11 cellular contexts compared by ENCODE assay signal in genomic region chr14:24470450-24470849, GRCh38. TPM values are rescaled to one million over a fixed set of nuclear protein-coding genes. Genes with fewer than 3 reads are reported as not detected.
"Had no signal": no experiment of that assay in that cellular context is flagged by ENCODE, and none has a peak within 500 bp of the region (broad histone marks: within the 10 kb centered on the region; RNA-seq: fewer than 3 reads in every experiment).

No MANE protein-coding gene starts in this region.

RNA-seq across cellular contexts. Expression of gene CMA1, which starts 37.6 kb away (rescaled TPM):
- total RNA-seq: activated B cell treated with CpG ODN at 0.5 μM for 24 hours; activated CD4-positive, alpha-beta memory T cell treated with anti-CD3 and anti-CD28 coated beads for 36 hours; activated CD4-positive, alpha-beta memory T cell treated with anti-CD3 and anti-CD28 coated beads, Interleukin-2, amount 10 ng/mL, durations not matched to agents 7 days and 5 days; activated CD4-positive, alpha-beta T cell treated with anti-CD3 and anti-CD28 coated beads, Interleukin-2, amount 10 ng/mL, durations not matched to agents 24 days and 14 days; activated CD4-positive, alpha-beta T cell treated with anti-CD3 and anti-CD28 coated beads, Interleukin-2, amount 10 ng/mL, durations not matched to agents 7 days and 5 days; activated CD8-positive, alpha-beta memory T cell treated with anti-CD3 and anti-CD28 coated beads for 36 hours; activated CD8-positive, alpha-beta memory T cell treated with anti-CD3 and anti-CD28 coated beads, Interleukin-2, amount 10 ng/mL, durations not matched to agents 7 days and 5 days; T-helper 1 cell treated with Interleukin-12 subunit alpha and Interleukin-12 subunit beta and Interleukin-4 antibody, amounts not matched to agents 30 ng/mL and 1 ng/mL, for 36 hours; T-helper 17 cell; T-helper 2 cell treated with Interferon-gamma antibody and Interleukin-4, amounts not matched to agents 100 ng/mL and 5 ng/mL, for 36 hours; WTC11 had no signal
